23 cellular contexts compared by ENCODE assay signal in the genomic region with DNA sequence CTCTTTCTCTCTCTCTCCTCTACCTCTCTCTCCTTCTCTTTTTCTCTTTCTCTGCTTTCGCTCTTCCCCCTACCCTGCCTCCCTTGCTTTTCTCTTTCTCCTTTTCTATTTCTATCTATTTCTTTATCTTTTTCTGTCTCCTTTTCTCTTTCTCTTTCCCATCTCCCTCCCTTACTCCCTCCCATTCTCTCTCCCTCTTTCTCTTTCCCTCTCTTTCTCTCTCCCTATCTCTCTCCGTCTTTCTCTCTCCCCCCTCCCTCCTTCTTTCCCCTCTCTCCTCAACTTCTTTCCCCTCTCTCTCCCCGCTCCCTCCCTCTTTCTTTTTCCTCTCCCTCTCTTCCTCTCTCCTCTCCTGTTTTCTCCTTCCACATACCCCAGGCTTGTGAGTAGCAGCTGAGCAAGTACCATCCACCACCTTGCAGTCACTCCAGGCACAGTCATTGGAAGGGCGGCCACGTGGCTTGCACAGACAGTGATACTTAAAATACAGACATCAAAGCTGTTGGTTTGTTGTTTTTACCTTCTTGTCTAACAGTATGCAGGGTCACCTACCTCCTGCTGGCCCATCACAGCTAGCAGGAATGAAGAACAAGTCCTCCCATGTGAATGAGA.
DNase-seq lines count a peak whose midpoint lies in the region; ATAC-seq, FAIRE-seq and TF ChIP-seq lines count a peak whose summit lies in the region.
"Had no signal": no experiment of that assay in that cellular context is flagged by ENCODE, and none has a peak within 500 bp of the region (broad histone marks: within the 10 kb centered on the region; RNA-seq: fewer than 3 reads in every experiment).

No MANE protein-coding gene starts in this region.

- POLR2A ChIA-PET in H1 (lab: Charles Lee; ENCODE audit: partially characterized antibody), result no interaction called here

- H3K27me3 ChIP-seq in H1 (replicated peaks in 1 of 4; ENCODE audit: control insufficient read depth in 3 of 4, extremely low read depth in 1 of 4, insufficient read depth in 3 of 4, low read length in 3 of 4) (peaks cover 0 to 4% (median 0%) of the 10 kb centered on the region in 4 experiments; a peak in 1 of 7 replicates), body of pancreas (no peaks in the 10 kb centered on the region)
- H3K27me3 ChIP-seq: BE2C, SJCRH30 had no signal

- 45 to 82% methylated on average over 2 to 5 of the region's 5 CpGs for WGBS in H1 (ENCODE audit: extremely low coverage in 1 of 2, insufficient coverage in 1 of 2, insufficient read length in 1 of 2, insufficient replicate concordance in 2 of 2, low coverage in 1 of 2, low lambda C conversion rate in 2 of 2, missing lambda C conversion rate in 1 of 2), 2 experiments
- WGBS in body of pancreas, 2 donors, result 61 to 63% methylated on average over 5 of the region's 5 CpGs

- peak overlapping the region; percentile 28 to 44; a peak in 2 of 4 replicates for H3K4me2 ChIP-seq in H1 (ENCODE audit: insufficient read depth in 1 of 2, low read depth in 2 of 2, low read length in 2 of 2)
- H3K4me2 ChIP-seq: PC-9 had no signal

- H3K4me1 ChIP-seq in H1 (replicated peaks in 1 of 4; ENCODE audit: control insufficient read depth in 3 of 4, insufficient read depth in 4 of 4, low read length in 3 of 4) (peaks cover 0 to 6% (median 2%) of the 10 kb centered on the region in 4 experiments; a peak in 2 of 7 replicates), body of pancreas (no peaks in the 10 kb centered on the region)
- H3K4me1 ChIP-seq: BE2C, SJCRH30 had no signal

- H3K27ac Mint-ChIP-seq in activated naive CD4-positive, alpha-beta T cell treated with anti-CD3 and anti-CD28 coated beads, Interleukin-2, amount 50 U/mL, for 24 hours, result peak overlapping the region; percentile 33
- H3K27ac Mint-ChIP-seq in activated naive CD4-positive, alpha-beta T cell treated with anti-CD3 and anti-CD28 coated beads, Interleukin-2, amount 50 U/mL, for 72 hours, result no peak overlapping the region
- H3K27ac Mint-ChIP-seq: HFFc6 had no signal

- no peaks in the 10 kb centered on the region for H3K9me3 ChIP-seq in KOPT-K1 (ENCODE audit: insufficient read depth, low read length, poor library complexity, severe bottlenecking)
- H3K9me3 ChIP-seq in H1 (ENCODE audit: insufficient read depth in 2 of 2, low read depth in 1 of 2, low read length in 1 of 2), result no peaks in the 10 kb centered on the region
- H3K9me3 ChIP-seq in body of pancreas, result no peaks in the 10 kb centered on the region
- H3K9me3 ChIP-seq: BE2C, MG63, SJCRH30 had no signal

- H3K36me3 ChIP-seq in KOPT-K1 (ENCODE audit: insufficient read depth, low read length) (no peaks in the 10 kb centered on the region), H1 (ENCODE audit: control insufficient read depth in 2 of 4, insufficient read depth in 4 of 4, low read length in 3 of 4) (no peaks in the 10 kb centered on the region), body of pancreas (replicated peaks in 1 of 2; ENCODE audit: insufficient read depth in 1 of 2, low read depth in 2 of 2) (no peaks in the 10 kb centered on the region)
- H3K36me3 ChIP-seq: BE2C, MG63, SJCRH30 had no signal

- no peak overlapping the region for H2BK12ac ChIP-seq in H1 (ENCODE audit: low read depth, low read length)

- no peak for TF ChIP-seq CTCF in H1 (IDR thresholded peaks at IDR 0.05; ENCODE audit: control extremely low read depth in 1 of 3, insufficient read depth in 1 of 3, low read depth in 1 of 3, low read length in 3 of 3)
- no peak for TF ChIP-seq CTCF in body of pancreas (IDR thresholded peaks at IDR 0.05)

- H3K56ac ChIP-seq in H1 (replicated peaks; ENCODE audit: insufficient read length, low read depth, low read length), result no peak overlapping the region

- no peak overlapping the region for H3K9ac ChIP-seq in H1 (replicated peaks in 1 of 4; ENCODE audit: extremely low read depth in 1 of 4, low read depth in 3 of 4, low read length in 3 of 4)

- no peak overlapping the region for H3K4ac ChIP-seq in H1 (replicated peaks; ENCODE audit: insufficient read length, low read depth, low read length)

- no peak overlapping the region for H2BK15ac ChIP-seq in H1 (ENCODE audit: low read length)

- H4K8ac ChIP-seq in H1 (ENCODE audit: extremely low read depth, insufficient read depth, low read length), result no peak overlapping the region

- H3K23me2 ChIP-seq in H1 (ENCODE audit: low read depth, low read length), result no peaks in the 10 kb centered on the region

- no peaks in the 10 kb centered on the region for H4K20me1 ChIP-seq in H1 (replicated peaks in 1 of 2; ENCODE audit: control insufficient read depth in 1 of 2, insufficient read depth in 2 of 2, low read length in 2 of 2)

- H3K14ac ChIP-seq in H1 (ENCODE audit: insufficient read length), result no peak overlapping the region

- no peaks in the 10 kb centered on the region for H3K79me2 ChIP-seq in H1 (ENCODE audit: control insufficient read depth in 1 of 2, insufficient read depth in 2 of 2, low read length in 2 of 2)

- H3K27me3 Mint-ChIP-seq in activated naive CD4-positive, alpha-beta T cell treated with anti-CD3 and anti-CD28 coated beads, Interleukin-2, amount 50 U/mL, for 24 hours, result no peaks in the 10 kb centered on the region

- H4K91ac ChIP-seq in H1 (replicated peaks; ENCODE audit: insufficient read length, low read length), result no peak overlapping the region

- intact Hi-C loops in body of pancreas (cut with DNase I), result no loop called here

- no peaks in the 10 kb centered on the region for H3K36me3 Mint-ChIP-seq in activated naive CD4-positive, alpha-beta T cell treated with anti-CD3 and anti-CD28 coated beads, Interleukin-2, amount 50 U/mL, for 24 hours
- no peaks in the 10 kb centered on the region for H3K36me3 Mint-ChIP-seq in activated naive CD4-positive, alpha-beta T cell treated with anti-CD3 and anti-CD28 coated beads, Interleukin-2, amount 50 U/mL, for 72 hours
- H3K36me3 Mint-ChIP-seq: CD4-positive, alpha-beta memory T cell had no signal

- H3K9me3 Mint-ChIP-seq in activated naive CD4-positive, alpha-beta T cell treated with anti-CD3 and anti-CD28 coated beads, Interleukin-2, amount 50 U/mL, for 24 hours, result no peaks in the 10 kb centered on the region
- H3K9me3 Mint-ChIP-seq in activated naive CD4-positive, alpha-beta T cell treated with anti-CD3 and anti-CD28 coated beads, Interleukin-2, amount 50 U/mL, for 72 hours, result no peaks in the 10 kb centered on the region
- H3K9me3 Mint-ChIP-seq: CD4-positive, alpha-beta memory T cell had no signal

- no peak for TF ChIP-seq POLR2A in H1 (IDR thresholded peaks at IDR 0.05; ENCODE audit: control extremely low read depth in 1 of 2, low read depth in 2 of 2, low read length in 2 of 2)
- TF ChIP-seq POLR2A in body of pancreas (IDR thresholded peaks at IDR 0.05), result no peak

- H3K18ac ChIP-seq in H1 (ENCODE audit: extremely low read depth, low read length), result no peak overlapping the region

- no peak for TF ChIP-seq EP300 in H1 (IDR thresholded peaks at IDR 0.05; ENCODE audit: borderline replicate concordance in 1 of 2, low read depth in 2 of 2, low read length in 2 of 2)

- CTCF ChIA-PET in H1 (lab: Charles Lee; ENCODE audit: partially characterized antibody), result interaction anchor here (0.7 to 1.4 kb wide), 5 partner anchors 8 to 146 kb away, joined by 3 to 4 read pairs (median 3); no protein-coding TSS in a partner anchor

- no peak overlapping the region for H2BK120ac ChIP-seq in H1 (replicated peaks; ENCODE audit: low read depth, low read length)

- peaks cover 17% of the 10 kb centered on the region for H3K4me1 Mint-ChIP-seq in activated naive CD4-positive, alpha-beta T cell treated with anti-CD3 and anti-CD28 coated beads, Interleukin-2, amount 50 U/mL, for 24 hours

- H3K4me3 ChIP-seq in H1 (ENCODE audit: extremely low read depth in 1 of 4, insufficient read depth in 2 of 4, low read depth in 3 of 4, low read length in 4 of 4) (no peak overlapping the region), body of pancreas (no peak overlapping the region)
- H3K4me3 ChIP-seq: MG63, PC-9, SJCRH30 had no signal

- TF ChIP-seq RAD21 in H1 (IDR thresholded peaks at IDR 0.05 in 1 of 2, conservative IDR thresholded peaks at IDR 0.05 in 1 of 2; ENCODE audit: low read depth in 2 of 2, low read length in 2 of 2), result no peak

- DNase-seq in activated naive CD4-positive, alpha-beta T cell treated with anti-CD3 and anti-CD28 coated beads, Interleukin-2, amount 50 U/mL, for 72 hours (ENCODE audit: low spot score in 2 of 2), result no peak
- no peak for DNase-seq in H1 (ENCODE audit: low read depth in 1 of 2, low spot score in 2 of 2)
- no peak for DNase-seq in COLO829 (ENCODE audit: low spot score)
- DNase-seq in NCI-H2081 (lab: John Stamatoyannopoulos, UW), result no peak
- DNase-seq in body of pancreas, result no peak
- DNase-seq: BE2C; Calu3; CD4-positive, alpha-beta memory T cell; EL; GOT3; HFFc6; Karpas-422; MG63; NCI-H1092; NCI-H1694; NCI-H524; PC-9; SJCRH30 had no signal

- ATAC-seq in activated naive CD4-positive, alpha-beta T cell treated with anti-CD3 and anti-CD28 coated beads, Interleukin-2, amount 50 U/mL, for 72 hours, result no peak
- ATAC-seq in HG03460 (IDR thresholded peaks at IDR 0.05; ENCODE audit: unreplicated experiment) (no peak), body of pancreas (no peak)

- H4K5ac ChIP-seq in H1 (ENCODE audit: insufficient read length, low read depth, low read length), result no peak overlapping the region

- FAIRE-seq in H1 (lab: Jason Lieb, UNC), result no peak
- FAIRE-seq: GM12891, GM18507 had no signal

- H2BK20ac ChIP-seq in H1 (ENCODE audit: low read length), result no peak overlapping the region

- H3K4me3 Mint-ChIP-seq in activated naive CD4-positive, alpha-beta T cell treated with anti-CD3 and anti-CD28 coated beads, Interleukin-2, amount 50 U/mL, for 24 hours, result no peak overlapping the region
- H3K4me3 Mint-ChIP-seq: CD4-positive, alpha-beta memory T cell; HFFc6 had no signal

- peak overlapping the region; percentile 94; the same call in 1 of the 2 replicates for H2AFZ ChIP-seq in H1 (ENCODE audit: low read length)
- H2AFZ ChIP-seq: PC-9 had no signal

- H3K27ac ChIP-seq in KOPT-K1 (ENCODE audit: low read depth, low read length, poor library complexity, severe bottlenecking) (peak overlapping the region; percentile 65), H1 (ENCODE audit: low read depth, low read length) (no peak overlapping the region), body of pancreas (no peak overlapping the region)
- H3K27ac ChIP-seq: PC-9, SJCRH30 had no signal

- no peak overlapping the region for H2BK5ac ChIP-seq in H1 (ENCODE audit: low read depth, low read length)

- no peak overlapping the region for H2AK5ac ChIP-seq in H1 (ENCODE audit: low read depth, low read length)

- no peak overlapping the region for H3K23ac ChIP-seq in H1 (ENCODE audit: insufficient read length)

- no peaks in the 10 kb centered on the region for H3K79me1 ChIP-seq in H1 (ENCODE audit: low read depth, low read length)

TF ChIP-seq in H1, 55 proteins besides CTCF, POLR2A, EP300 and RAD21:
- TF ChIP-seq EGR1 (IDR thresholded peaks at IDR 0.05; ENCODE audit: borderline replicate concordance, low read depth, low read length) (peak; percentile 63; the same call in 1 of the 2 replicates), YY1 (IDR thresholded peaks at IDR 0.05; ENCODE audit: low read depth, low read length) (no peak)
- TF ChIP-seq, protein P1, sequence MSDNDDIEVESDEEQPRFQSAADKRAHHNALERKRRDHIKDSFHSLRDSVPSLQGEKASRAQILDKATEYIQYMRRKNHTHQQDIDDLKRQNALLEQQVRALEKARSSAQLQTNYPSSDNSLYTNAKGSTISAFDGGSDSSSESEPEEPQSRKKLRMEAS (IDR thresholded peaks at IDR 0.05), result peak; percentile 15; the same call in 1 of the 2 replicates
TF ChIP-seq in H1: peak in this region for 2.
